In the genomic region with DNA sequence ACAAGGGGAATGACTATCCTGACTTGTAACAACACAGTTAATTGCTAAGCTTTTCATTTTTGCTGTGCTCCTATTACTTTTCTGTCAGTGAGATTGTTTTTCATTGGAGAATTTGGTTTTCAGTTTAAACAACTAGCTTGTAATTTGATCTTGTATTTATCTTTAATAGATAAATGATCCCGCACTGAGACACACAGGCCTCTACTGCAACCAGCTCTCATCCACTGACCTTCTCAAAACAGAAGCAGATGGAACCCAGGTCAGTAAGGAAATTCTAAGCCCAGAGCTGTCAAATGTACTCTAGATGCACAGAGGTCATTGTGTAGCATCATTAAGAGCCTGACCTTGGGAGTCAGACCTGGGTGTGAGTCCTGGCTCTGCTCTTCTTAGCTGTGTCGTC, we compare ENCODE assay signal across 30 cellular contexts.
"Had no signal": no experiment of that assay in that cellular context is flagged by ENCODE, and none has a peak within 500 bp of the region (broad histone marks: within the 10 kb centered on the region; RNA-seq: fewer than 3 reads in every experiment).

No MANE protein-coding gene starts in this region.

- H3K4me3 ChIP-seq: coronary artery, gastroesophageal sphincter, heart right ventricle, mucosa of descending colon, neural progenitor cell, prostate gland, right atrium auricular region, smooth muscle cell, suprapubic skin, transverse colon, upper lobe of right lung, uterus had no signal

- H3K36me3 ChIP-seq: neural progenitor cell, prostate gland, uterus had no signal

- H3K27me3 Mint-ChIP-seq: naive B cell; natural killer cell treated with Interleukin-12 subunit alpha and Interleukin-12 subunit beta and Interleukin-15 and Interleukin-18, amount 100 ng/mL, for 72 hours; stimulated activated naive CD8-positive, alpha-beta T cell treated with anti-CD3 and anti-CD28 coated beads, Interleukin-15, amount 100 ng/mL, for 72 hours had no signal

- H3K9ac ChIP-seq: neural progenitor cell, parathyroid adenoma had no signal

- H3K4me3 Mint-ChIP-seq: mesothelial cell of epicardium; naive B cell; natural killer cell treated with Interleukin-12 subunit alpha and Interleukin-12 subunit beta and Interleukin-15 and Interleukin-18, amount 100 ng/mL, for 72 hours; neural progenitor cell; stimulated activated naive CD8-positive, alpha-beta T cell treated with anti-CD3 and anti-CD28 coated beads, Interleukin-15, amount 100 ng/mL, for 72 hours had no signal

- H3K4me2 ChIP-seq: neural progenitor cell, smooth muscle cell had no signal

- H3K9me3 Mint-ChIP-seq: mesothelial cell of epicardium; naive B cell; natural killer cell treated with Interleukin-12 subunit alpha and Interleukin-12 subunit beta and Interleukin-15 and Interleukin-18, amount 100 ng/mL, for 72 hours; neural progenitor cell; stimulated activated naive CD8-positive, alpha-beta T cell treated with anti-CD3 and anti-CD28 coated beads, Interleukin-15, amount 100 ng/mL, for 72 hours had no signal

- ATAC-seq: foreskin keratinocyte; gastroesophageal sphincter; heart right ventricle; mucosa of descending colon; natural killer cell treated with Interleukin-12 subunit alpha and Interleukin-12 subunit beta and Interleukin-15 and Interleukin-18, amount 100 ng/mL, for 72 hours; sciatic nerve; stimulated activated naive CD8-positive, alpha-beta T cell treated with anti-CD3 and anti-CD28 coated beads, Interleukin-15, amount 100 ng/mL, for 72 hours; upper lobe of right lung had no signal

- H3K4me1 ChIP-seq: foreskin keratinocyte, gastroesophageal sphincter, prostate gland, right atrium auricular region, suprapubic skin, transverse colon, upper lobe of right lung, uterus had no signal

- H3K27me3 ChIP-seq: foreskin keratinocyte, gastroesophageal sphincter, heart right ventricle, neural progenitor cell, right atrium auricular region, suprapubic skin, transverse colon, upper lobe of right lung, uterus had no signal

- DNase-seq: dermis blood vessel endothelial cell; effector memory CD4-positive, alpha-beta T cell; erythroblast; foreskin keratinocyte; glutamatergic neuron; heart right ventricle; hippocampal formation; mesenchymal stem cell; mucosa of descending colon; naive B cell; stimulated activated CD4-positive, alpha-beta T cell treated with anti-CD3 and anti-CD28 coated beads, Interleukin-12 subunit alpha, Interleukin-12 subunit beta, amount 100 ng/mL, for 4 hours; stimulated activated CD4-positive, alpha-beta T cell treated with anti-CD3 and anti-CD28 coated beads, Interleukin-1b, Interleukin-23, amount 100 ng/mL, for 48 hours; stimulated activated CD4-positive, alpha-beta T cell treated with anti-CD3 and anti-CD28 coated beads, Interleukin-4, amount 100 ng/mL, for 1 hour; stimulated activated CD8-positive, alpha-beta memory T cell treated with anti-CD3 and anti-CD28 coated beads, Interleukin-4, amount 100 ng/mL, for 48 hours; stimulated activated naive CD4-positive, alpha-beta T cell; stimulated activated naive CD8-positive, alpha-beta T cell treated with anti-CD3 and anti-CD28 coated beads, Interleukin-15, amount 100 ng/mL, for 72 hours; transverse colon; upper lobe of right lung; uterus had no signal

- H2AFZ ChIP-seq: neural progenitor cell, parathyroid adenoma had no signal

- H3K4me1 Mint-ChIP-seq: mesothelial cell of epicardium, naive B cell had no signal

- H3K27ac ChIP-seq: coronary artery, foreskin keratinocyte, gastroesophageal sphincter, heart right ventricle, neural progenitor cell, parathyroid adenoma, prostate gland, right atrium auricular region, suprapubic skin, transverse colon, upper lobe of right lung, uterus had no signal

- H3K9me3 ChIP-seq: gastroesophageal sphincter, heart right ventricle, mucosa of descending colon, prostate gland, right atrium auricular region, suprapubic skin, transverse colon, upper lobe of right lung, uterus had no signal

- H3K27ac Mint-ChIP-seq: naive B cell; natural killer cell treated with Interleukin-12 subunit alpha and Interleukin-12 subunit beta and Interleukin-15 and Interleukin-18, amount 100 ng/mL, for 72 hours; neural progenitor cell; stimulated activated naive CD8-positive, alpha-beta T cell treated with anti-CD3 and anti-CD28 coated beads, Interleukin-15, amount 100 ng/mL, for 72 hours had no signal
